In genomic region chr14:61140271-61140670, GRCh38 we compare ENCODE assay signal across 19 cellular contexts.
A peak's percentile ranks its signal among the peaks of the same experiment; 100 is the strongest.
DNase-seq lines count a peak whose midpoint lies in the region; ATAC-seq, FAIRE-seq and TF ChIP-seq lines count a peak whose summit lies in the region.
"Had no signal": no experiment of that assay in that cellular context is flagged by ENCODE, and none has a peak within 500 bp of the region (broad histone marks: within the 10 kb centered on the region; RNA-seq: fewer than 3 reads in every experiment).

No MANE protein-coding gene starts in this region.

- peaks cover 9% of the 10 kb centered on the region for H3K9me3 ChIP-seq in psoas muscle
- H3K9me3 ChIP-seq: HAP-1 had no signal

- DNase-seq in HFFc6 = no peak
- DNase-seq in RPMI7951 (ENCODE audit: low read depth) = peak; percentile 34
- DNase-seq in fibroblast of the aortic adventitia (ENCODE audit: low read depth) = peak; percentile 36
- no peak for DNase-seq in psoas muscle
- no peak for DNase-seq in GM12892 (ENCODE audit: insufficient read length)
- DNase-seq in NCI-H2107 treated with DMSO at 0.1 percent for 48 hours (lab: John Stamatoyannopoulos, UW; ENCODE audit: unreplicated experiment) = no peak
- no peak for DNase-seq in GM13976 (ENCODE audit: low spot score)
- DNase-seq: Calu3; CD4-positive, alpha-beta memory T cell; DMS53; KG1; NCI-H1092 treated with DMSO at 0.1 percent for 48 hours; NCI-H2171; NCI-H446; NCI-H774 had no signal

- intact Hi-C loops in psoas muscle (cut with DNase I) = no loop called here

- no peaks in the 10 kb centered on the region for H3K36me3 ChIP-seq in psoas muscle (ENCODE audit: insufficient read depth in 1 of 2, low read depth in 1 of 2)
- H3K36me3 ChIP-seq: HAP-1 had no signal

- TF ChIP-seq POLR2A in GM12892 (IDR thresholded peaks at IDR 0.05; ENCODE audit: low read depth, low read length) = no peak

- peaks cover 5% of the 10 kb centered on the region for H3K4me1 ChIP-seq in psoas muscle
- H3K4me1 ChIP-seq: HAP-1 had no signal

- no peaks in the 10 kb centered on the region for H3K27me3 ChIP-seq in psoas muscle (ENCODE audit: insufficient read depth in 3 of 3, low read length in 2 of 3)

- 71 to 73% (median 73%) methylated on average over 3 of the region's 3 CpGs for WGBS in psoas muscle, 3 donors

- peaks cover 28% of the 10 kb centered on the region for H3K4me1 Mint-ChIP-seq in HFFc6 (ENCODE audit: low read depth)
- H3K4me1 Mint-ChIP-seq: B cell; CD4-positive, alpha-beta memory T cell had no signal

- in situ Hi-C loops in GM13976 (cut with MboI; ENCODE audit: low sequenced_read_pairs, unreplicated experiment) = no loop called here

- H3K27me3 Mint-ChIP-seq in HFFc6 (ENCODE audit: insufficient read depth) = peaks cover 2% of the 10 kb centered on the region; the same call in 1 of the 2 replicates

- no peak for FAIRE-seq in GM12892 (lab: Jason Lieb, UNC)

- no peak overlapping the region for H3K4me3 Mint-ChIP-seq in HFFc6
- H3K4me3 Mint-ChIP-seq: B cell; CD4-positive, alpha-beta memory T cell had no signal

- peaks cover 26% of the 10 kb centered on the region for H3K9me3 Mint-ChIP-seq in HFFc6

- H3K4me3 ChIP-seq in fibroblast of the aortic adventitia (ENCODE audit: low read depth, low read length) (no peak overlapping the region), psoas muscle (no peak overlapping the region)
- H3K4me3 ChIP-seq: HAP-1 had no signal

- H3K27ac Mint-ChIP-seq in HFFc6 = peak overlapping the region; percentile 1; the same call in 1 of the 2 replicates
- H3K27ac Mint-ChIP-seq: B cell; CD4-positive, alpha-beta memory T cell had no signal

- no peak for TF ChIP-seq CTCF in HFFc6 (IDR thresholded peaks at IDR 0.05)
- TF ChIP-seq CTCF in fibroblast of the aortic adventitia (IDR thresholded peaks at IDR 0.05; ENCODE audit: insufficient read depth, low read length) = no peak
- no peak for TF ChIP-seq CTCF in psoas muscle (IDR thresholded peaks at IDR 0.05)
- no peak for TF ChIP-seq CTCF in GM13976 (IDR thresholded peaks at IDR 0.05; ENCODE audit: borderline replicate concordance, control extremely low read depth, extremely low read depth, insufficient read depth, missing control alignments)

- H3K27ac ChIP-seq in psoas muscle = peak overlapping the region; percentile 37

- peaks cover 16% of the 10 kb centered on the region for H3K36me3 Mint-ChIP-seq in HFFc6 (ENCODE audit: low read depth)

- peak in 1 of 4 donors; percentile 31 for ATAC-seq in psoas muscle
- ATAC-seq: Panc1, Right ventricle myocardium inferior had no signal

Comparison
In these comparisons a context has a peak if more than half of its experiments do, and no peak if none do; other contexts are left out.
1. DNase-seq: peak in RPMI7951 (single experiment) and fibroblast of the aortic adventitia (single experiment); none in HFFc6 (single experiment), psoas muscle (0 of 2), GM12892 (single experiment), NCI-H2107 treated with DMSO at 0.1 percent for 48 hours (single experiment) and GM13976 (single experiment).